23 cellular contexts compared by ENCODE assay signal in genomic region chr20:54774423-54774822, GRCh38.
DNase-seq lines count a peak whose midpoint lies in the region; ATAC-seq, FAIRE-seq and TF ChIP-seq lines count a peak whose summit lies in the region.
"Had no signal": no experiment of that assay in that cellular context is flagged by ENCODE, and none has a peak within 500 bp of the region (broad histone marks: within the 10 kb centered on the region; RNA-seq: fewer than 3 reads in every experiment).

No MANE protein-coding gene starts in this region.

- no peak overlapping the region for H2BK5ac ChIP-seq in mesendoderm (ENCODE audit: low read length)

- POLR2A ChIA-PET in A549 (lab: Yijun Ruan, JAX) = no interaction called here

- H2BK15ac ChIP-seq in mesendoderm (replicated peaks; ENCODE audit: low read depth) = no peak overlapping the region

- DNase-seq in A549 (ENCODE audit: low read depth in 1 of 2, low spot score in 1 of 2) = peak in 1 of 2 experiments; percentile 13
- DNase-seq in HTR-8/SVneo (ENCODE audit: insufficient read length, low spot score) = no peak
- peak; percentile 8 for DNase-seq in RPMI8226
- DNase-seq in mesendoderm = peak; percentile 40
- no peak for DNase-seq in stimulated activated CD4-positive, alpha-beta T cell treated with anti-CD3 and anti-CD28 coated beads, Interleukin-15, amount 100 ng/mL, for 24 hours
- DNase-seq in right atrium auricular region (ENCODE audit: low spot score) = no peak
- DNase-seq: Caco-2; CD8-positive, alpha-beta T cell; KG1; MG63; NCI-H1105; NCI-H146; NCI-H1930; NCI-H446; NCI-H526; NCI-H82; PC-9; Right ventricle myocardium superior had no signal

- 38% methylated on average over 5 of the region's 5 CpGs for WGBS in A549 (ENCODE audit: missing lambda C conversion rate)
- no CpG with 5 or more reads among the region's 5 CpGs for WGBS in mesendoderm (ENCODE audit: extremely low coverage, insufficient coverage, low lambda C conversion rate)

- H3K4me3 ChIP-seq in A549 (no peak overlapping the region), mesendoderm (ENCODE audit: low read length) (no peak overlapping the region), right atrium auricular region (no peak overlapping the region)
- H3K4me3 ChIP-seq: GM12878, MG63, PC-9 had no signal

- H3K4me1 ChIP-seq in A549 (no peaks in the 10 kb centered on the region), mesendoderm (ENCODE audit: control insufficient read depth, low read depth, low read length) (no peaks in the 10 kb centered on the region), right atrium auricular region (no peaks in the 10 kb centered on the region)

- H4K5ac ChIP-seq in mesendoderm (ENCODE audit: low read length) = no peak overlapping the region

- no peak for TF ChIP-seq POLR2A in A549 (IDR thresholded peaks at IDR 0.05; ENCODE audit: low read length)

- H3K18ac ChIP-seq in mesendoderm (ENCODE audit: low read length) = no peak overlapping the region

- H3K27ac ChIP-seq in A549 (no peak overlapping the region), mesendoderm (ENCODE audit: low read depth, low read length) (no peak overlapping the region), right atrium auricular region (no peak overlapping the region)
- H3K27ac ChIP-seq: C4-2B, PC-9 had no signal

- H2BK120ac ChIP-seq in mesendoderm (ENCODE audit: low read depth, low read length) = no peak overlapping the region

- H3K79me2 ChIP-seq in mesendoderm (ENCODE audit: control insufficient read depth, insufficient read depth, low read length) = no peaks in the 10 kb centered on the region

- CTCF ChIA-PET in A549 (lab: Yijun Ruan, JAX) = no interaction called here

- H3K56ac ChIP-seq in mesendoderm (ENCODE audit: low read length) = no peak overlapping the region

- ATAC-seq in A549 (no peak), HG03280 (IDR thresholded peaks at IDR 0.05; ENCODE audit: unreplicated experiment) (no peak)
- ATAC-seq: CD8-positive, alpha-beta T cell; GM12878 had no signal

- no peak overlapping the region for H4K8ac ChIP-seq in mesendoderm (ENCODE audit: low read depth, low read length)

- no peak overlapping the region for H3K9ac ChIP-seq in mesendoderm (ENCODE audit: low read length)

- no peak for TF ChIP-seq EP300 in A549 (IDR thresholded peaks at IDR 0.05)

- H3K36me3 ChIP-seq in mesendoderm (ENCODE audit: control insufficient read depth, insufficient read depth, low read length) = no peaks in the 10 kb centered on the region
- H3K36me3 ChIP-seq in right atrium auricular region = no peaks in the 10 kb centered on the region
- H3K36me3 ChIP-seq: MG63 had no signal

- no peaks in the 10 kb centered on the region for H3K27me3 ChIP-seq in mesendoderm (ENCODE audit: insufficient read depth, low read length, poor library complexity)
- no peaks in the 10 kb centered on the region for H3K27me3 ChIP-seq in right atrium auricular region
- H3K27me3 ChIP-seq: MG63 had no signal

- no peak overlapping the region for H3K23ac ChIP-seq in mesendoderm (ENCODE audit: low read length)

- TF ChIP-seq RAD21 in A549 (conservative IDR thresholded peaks at IDR 0.05 in 1 of 2, IDR thresholded peaks at IDR 0.05 in 1 of 2) = no peak

- FAIRE-seq in A549 (lab: Jason Lieb, UNC) = no peak
- peak; percentile 51 for FAIRE-seq in HTR-8/SVneo (lab: Jason Lieb, UNC)
- FAIRE-seq: G401.6, GM12878, H54 had no signal

- TF ChIP-seq CTCF in A549 (IDR thresholded peaks at IDR 0.05) (no peak), right atrium auricular region (IDR thresholded peaks at IDR 0.05) (no peak)

- no peaks in the 10 kb centered on the region for H3K79me1 ChIP-seq in mesendoderm (ENCODE audit: low read length)

- H3K9me3 ChIP-seq in A549 (no peaks in the 10 kb centered on the region), right atrium auricular region (no peaks in the 10 kb centered on the region)
- H3K9me3 ChIP-seq: MG63 had no signal

- no peak overlapping the region for H3K4ac ChIP-seq in mesendoderm (ENCODE audit: low read depth, low read length)

- H2AK5ac ChIP-seq in mesendoderm (ENCODE audit: low read length) = no peak overlapping the region

- H3K4me2 ChIP-seq in A549 (no peak overlapping the region), mesendoderm (ENCODE audit: low read length) (no peak overlapping the region)
- H3K4me2 ChIP-seq: PC-9 had no signal

TF ChIP-seq in A549, 52 proteins besides CTCF, POLR2A, EP300 and RAD21:
- TF ChIP-seq MAFK (IDR thresholded peaks at IDR 0.05; ENCODE audit: partially characterized antibody) (peak; percentile 38), FOSB (CRISPR knock-in tag; IDR thresholded peaks at IDR 0.05) (no peak), NFE2L2 (conservative IDR thresholded peaks at IDR 0.05; ENCODE audit: low read length) (peak; percentile 18; the same call in 1 of the 2 replicates)
TF ChIP-seq in A549: peak in this region for 2.

Comparison
In these comparisons a context has a peak if more than half of its experiments do, and no peak if none do; other contexts are left out.
1. DNase-seq: peak in RPMI8226 (single experiment) and mesendoderm (single experiment); none in HTR-8/SVneo (single experiment), stimulated activated CD4-positive, alpha-beta T cell treated with anti-CD3 and anti-CD28 coated beads, Interleukin-15, amount 100 ng/mL, for 24 hours (single experiment) and right atrium auricular region (single experiment).